In genomic region chr10:22752272-22752671, GRCh38 we compare ENCODE assay signal across 2 cellular contexts.
A peak's percentile ranks its signal among the peaks of the same experiment; 100 is the strongest.
TF ChIP-seq lines count a peak whose summit lies in the region.

No MANE protein-coding gene starts in this region.

TF ChIP-seq in K562, 482 proteins besides CTCF, POLR2A, EP300 and RAD21:
- TF ChIP-seq KDM1A (IDR thresholded peaks at IDR 0.05) (0 out of 4 replicates have a peak, but pooled peaks of 1 of the 2 experiments have one; percentile 35), ZNF41 (CRISPR knock-in tag; conservative IDR thresholded peaks at IDR 0.05) (no peak), TARDBP (IDR thresholded peaks at IDR 0.05) (no peak)

TF ChIP-seq in HepG2, 621 proteins besides CTCF, POLR2A, EP300 and RAD21:
- TF ChIP-seq, protein P1, sequence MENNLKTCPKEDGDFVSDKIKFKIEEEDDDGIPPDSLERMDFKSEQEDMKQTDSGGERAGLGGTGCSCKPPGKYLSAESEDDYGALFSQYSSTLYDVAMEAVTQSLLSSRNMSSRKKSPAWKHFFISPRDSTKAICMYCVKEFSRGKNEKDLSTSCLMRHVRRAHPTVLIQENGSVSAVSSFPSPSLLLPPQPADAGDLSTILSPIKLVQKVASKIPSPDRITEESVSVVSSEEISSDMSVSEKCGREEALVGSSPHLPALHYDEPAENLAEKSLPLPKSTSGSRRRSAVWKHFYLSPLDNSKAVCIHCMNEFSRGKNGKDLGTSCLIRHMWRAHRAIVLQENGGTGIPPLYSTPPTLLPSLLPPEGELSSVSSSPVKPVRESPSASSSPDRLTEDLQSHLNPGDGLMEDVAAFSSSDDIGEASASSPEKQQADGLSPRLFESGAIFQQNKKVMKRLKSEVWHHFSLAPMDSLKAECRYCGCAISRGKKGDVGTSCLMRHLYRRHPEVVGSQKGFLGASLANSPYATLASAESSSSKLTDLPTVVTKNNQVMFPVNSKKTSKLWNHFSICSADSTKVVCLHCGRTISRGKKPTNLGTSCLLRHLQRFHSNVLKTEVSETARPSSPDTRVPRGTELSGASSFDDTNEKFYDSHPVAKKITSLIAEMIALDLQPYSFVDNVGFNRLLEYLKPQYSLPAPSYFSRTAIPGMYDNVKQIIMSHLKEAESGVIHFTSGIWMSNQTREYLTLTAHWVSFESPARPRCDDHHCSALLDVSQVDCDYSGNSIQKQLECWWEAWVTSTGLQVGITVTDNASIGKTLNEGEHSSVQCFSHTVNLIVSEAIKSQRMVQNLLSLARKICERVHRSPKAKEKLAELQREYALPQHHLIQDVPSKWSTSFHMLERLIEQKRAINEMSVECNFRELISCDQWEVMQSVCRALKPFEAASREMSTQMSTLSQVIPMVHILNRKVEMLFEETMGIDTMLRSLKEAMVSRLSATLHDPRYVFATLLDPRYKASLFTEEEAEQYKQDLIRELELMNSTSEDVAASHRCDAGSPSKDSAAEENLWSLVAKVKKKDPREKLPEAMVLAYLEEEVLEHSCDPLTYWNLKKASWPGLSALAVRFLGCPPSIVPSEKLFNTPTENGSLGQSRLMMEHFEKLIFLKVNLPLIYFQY (CRISPR knock-in tag; IDR thresholded peaks at IDR 0.05; ENCODE audit: borderline replicate concordance): no peak
- TF ChIP-seq ZFP82 (CRISPR knock-in tag; IDR thresholded peaks at IDR 0.05; ENCODE audit: borderline replicate concordance) (no peak), DBP (CRISPR knock-in tag; IDR thresholded peaks at IDR 0.05; ENCODE audit: not compliant biosample characterization) (no peak), MBD4 (IDR thresholded peaks at IDR 0.05; ENCODE audit: borderline replicate concordance, low read length) (no peak), ZNF619 (CRISPR knock-in tag; IDR thresholded peaks at IDR 0.05) (no peak), ATF6 (CRISPR knock-in tag; conservative IDR thresholded peaks at IDR 0.05) (no peak), NR3C1 (CRISPR knock-in tag; IDR thresholded peaks at IDR 0.05) (no peak), ZBTB1 (CRISPR knock-in tag; IDR thresholded peaks at IDR 0.05; ENCODE audit: borderline replicate concordance) (no peak), ZNF441 (CRISPR knock-in tag; IDR thresholded peaks at IDR 0.05; ENCODE audit: borderline replicate concordance) (no peak), RXRA (CRISPR knock-in tag; IDR thresholded peaks at IDR 0.05) (no peak), MAFG (CRISPR knock-in tag; IDR thresholded peaks at IDR 0.05) (no peak), ZNF777 (CRISPR knock-in tag; IDR thresholded peaks at IDR 0.05) (no peak), BATF2 (CRISPR knock-in tag; IDR thresholded peaks at IDR 0.05) (no peak), GATAD1 (CRISPR knock-in tag; IDR thresholded peaks at IDR 0.05) (no peak)
- TF ChIP-seq, protein P2, sequence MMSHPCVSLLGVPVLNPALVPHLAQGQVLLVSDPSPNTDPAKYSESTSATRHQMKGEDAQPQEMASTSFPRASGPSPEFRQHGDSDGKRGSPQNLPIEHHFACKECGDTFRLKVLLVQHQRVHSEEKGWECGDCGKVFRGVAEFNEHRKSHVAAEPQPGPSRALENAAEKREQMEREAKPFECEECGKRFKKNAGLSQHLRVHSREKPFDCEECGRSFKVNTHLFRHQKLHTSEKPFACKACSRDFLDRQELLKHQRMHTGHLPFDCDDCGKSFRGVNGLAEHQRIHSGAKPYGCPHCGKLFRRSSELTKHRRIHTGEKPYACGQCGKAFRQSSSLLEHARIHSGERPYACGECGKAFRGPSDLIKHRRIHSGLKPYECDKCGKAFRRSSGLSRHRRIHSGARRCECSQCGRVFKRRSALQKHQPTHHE (CRISPR knock-in tag; IDR thresholded peaks at IDR 0.05; ENCODE audit: borderline replicate concordance): no peak
- TF ChIP-seq, protein P3, sequence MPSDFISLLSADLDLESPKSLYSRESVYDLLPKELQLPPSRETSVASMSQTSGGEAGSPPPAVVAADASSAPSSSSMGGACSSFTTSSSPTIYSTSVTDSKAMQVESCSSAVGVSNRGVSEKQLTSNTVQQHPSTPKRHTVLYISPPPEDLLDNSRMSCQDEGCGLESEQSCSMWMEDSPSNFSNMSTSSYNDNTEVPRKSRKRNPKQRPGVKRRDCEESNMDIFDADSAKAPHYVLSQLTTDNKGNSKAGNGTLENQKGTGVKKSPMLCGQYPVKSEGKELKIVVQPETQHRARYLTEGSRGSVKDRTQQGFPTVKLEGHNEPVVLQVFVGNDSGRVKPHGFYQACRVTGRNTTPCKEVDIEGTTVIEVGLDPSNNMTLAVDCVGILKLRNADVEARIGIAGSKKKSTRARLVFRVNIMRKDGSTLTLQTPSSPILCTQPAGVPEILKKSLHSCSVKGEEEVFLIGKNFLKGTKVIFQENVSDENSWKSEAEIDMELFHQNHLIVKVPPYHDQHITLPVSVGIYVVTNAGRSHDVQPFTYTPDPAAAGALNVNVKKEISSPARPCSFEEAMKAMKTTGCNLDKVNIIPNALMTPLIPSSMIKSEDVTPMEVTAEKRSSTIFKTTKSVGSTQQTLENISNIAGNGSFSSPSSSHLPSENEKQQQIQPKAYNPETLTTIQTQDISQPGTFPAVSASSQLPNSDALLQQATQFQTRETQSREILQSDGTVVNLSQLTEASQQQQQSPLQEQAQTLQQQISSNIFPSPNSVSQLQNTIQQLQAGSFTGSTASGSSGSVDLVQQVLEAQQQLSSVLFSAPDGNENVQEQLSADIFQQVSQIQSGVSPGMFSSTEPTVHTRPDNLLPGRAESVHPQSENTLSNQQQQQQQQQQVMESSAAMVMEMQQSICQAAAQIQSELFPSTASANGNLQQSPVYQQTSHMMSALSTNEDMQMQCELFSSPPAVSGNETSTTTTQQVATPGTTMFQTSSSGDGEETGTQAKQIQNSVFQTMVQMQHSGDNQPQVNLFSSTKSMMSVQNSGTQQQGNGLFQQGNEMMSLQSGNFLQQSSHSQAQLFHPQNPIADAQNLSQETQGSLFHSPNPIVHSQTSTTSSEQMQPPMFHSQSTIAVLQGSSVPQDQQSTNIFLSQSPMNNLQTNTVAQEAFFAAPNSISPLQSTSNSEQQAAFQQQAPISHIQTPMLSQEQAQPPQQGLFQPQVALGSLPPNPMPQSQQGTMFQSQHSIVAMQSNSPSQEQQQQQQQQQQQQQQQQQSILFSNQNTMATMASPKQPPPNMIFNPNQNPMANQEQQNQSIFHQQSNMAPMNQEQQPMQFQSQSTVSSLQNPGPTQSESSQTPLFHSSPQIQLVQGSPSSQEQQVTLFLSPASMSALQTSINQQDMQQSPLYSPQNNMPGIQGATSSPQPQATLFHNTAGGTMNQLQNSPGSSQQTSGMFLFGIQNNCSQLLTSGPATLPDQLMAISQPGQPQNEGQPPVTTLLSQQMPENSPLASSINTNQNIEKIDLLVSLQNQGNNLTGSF (CRISPR knock-in tag; IDR thresholded peaks at IDR 0.05): no peak
TF ChIP-seq in HepG2: peak in this region for 0.
